10 cellular contexts compared by ENCODE assay signal in the genomic region with DNA sequence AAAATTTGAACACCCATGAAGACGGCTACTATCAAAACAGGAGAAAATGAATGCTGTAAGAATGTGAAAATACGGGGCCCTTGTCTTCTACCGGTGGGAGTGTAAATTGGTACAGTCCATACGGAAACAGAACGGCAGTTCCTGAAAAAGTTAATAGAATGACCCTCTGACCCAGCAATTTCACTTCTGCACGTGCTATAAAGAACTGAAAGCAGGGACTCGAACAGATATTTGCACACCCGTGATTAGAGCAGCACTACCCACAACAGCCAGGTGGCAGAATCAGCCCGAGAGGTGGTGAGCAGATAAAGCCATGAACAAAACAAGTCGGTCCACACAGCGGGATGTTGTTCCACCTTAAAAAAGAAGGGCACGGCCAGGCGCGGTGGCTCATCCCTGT. TPM values are rescaled to one million over a fixed set of nuclear protein-coding genes. Genes with fewer than 3 reads are reported as not detected.
A peak's percentile ranks its signal among the peaks of the same experiment; 100 is the strongest.
DNase-seq lines count a peak whose midpoint lies in the region; ATAC-seq, FAIRE-seq and TF ChIP-seq lines count a peak whose summit lies in the region.
"Had no signal": no experiment of that assay in that cellular context is flagged by ENCODE, and none has a peak within 500 bp of the region (broad histone marks: within the 10 kb centered on the region; RNA-seq: fewer than 3 reads in every experiment).

No MANE protein-coding gene starts in this region.

- no peak for TF ChIP-seq EP300 in K562 (IDR thresholded peaks at IDR 0.05; ENCODE audit: low read length)

- TF ChIP-seq CTCF in K562 (IDR thresholded peaks at IDR 0.05 in 2 of 3, conservative IDR thresholded peaks at IDR 0.05 in 1 of 3; ENCODE audit: insufficient read depth in 2 of 3, low read depth in 1 of 3, low read length in 3 of 3) = 0 out of 6 replicates have a peak, but pooled peaks of 1 of the 3 experiments have one; percentile 8

- no peak overlapping the region for H3K4me3 ChIP-seq in K562

- H3K4me2 ChIP-seq in K562 (ENCODE audit: insufficient read depth, low read length) = no peak overlapping the region

- 0 out of 4 replicates have a peak, but pooled peaks of 1 of the 2 experiments have one; percentile 17 for TF ChIP-seq RAD21 in K562 (CRISPR knock-in tag; conservative IDR thresholded peaks at IDR 0.05 in 1 of 2, IDR thresholded peaks at IDR 0.05 in 1 of 2)

- DNase-seq in CD1c-positive myeloid dendritic cell (ENCODE audit: extremely low spot score) (peak; percentile 84), K562 (ENCODE audit: extremely low read depth in 1 of 4, low spot score in 3 of 4) (no peak), posterior cingulate gyrus (no peak), SK-N-DZ (ENCODE audit: low spot score) (no peak)
- no peak for DNase-seq in activated naive CD4-positive, alpha-beta T cell (lab: John Stamatoyannopoulos, UW)
- DNase-seq in activated CD4-positive, alpha-beta T cell treated with anti-CD3 and anti-CD28 coated beads for 1 hour = no peak
- DNase-seq: DMS79, T1000 had no signal

- H3K27me3 ChIP-seq in K562 (ENCODE audit: control insufficient read depth in 2 of 2, insufficient read depth in 2 of 2, low read length in 2 of 2) = peaks cover 24 to 71% of the 10 kb centered on the region in 2 experiments

- no TSS peak for BruUV-seq in K562 (replicated peaks; lab: Mats Ljungman, UMichigan)

- CTCF ChIA-PET in K562 (lab: Yijun Ruan, JAX; ENCODE audit: low intra/inter-chr PET ratio) = no interaction called here

- no peak overlapping the region for H3K27ac ChIP-seq in K562 (ENCODE audit: extremely low read depth, low read depth, low read length)

- no peak for FAIRE-seq in K562 (lab: Jason Lieb, UNC)

- no peaks in the 10 kb centered on the region for H3K79me2 ChIP-seq in K562 (ENCODE audit: control insufficient read depth, insufficient read depth, low read length)

- 14% methylated on average over 14 of the region's 14 CpGs for WGBS in K562 (ENCODE audit: insufficient coverage, low coverage, missing lambda C conversion rate)

- TF ChIP-seq POLR2A in K562 (conservative IDR thresholded peaks at IDR 0.05) = no peak

- H3K9me3 ChIP-seq in K562 (replicated peaks; ENCODE audit: control insufficient read depth, insufficient read depth, low read depth, low read length) = no peaks in the 10 kb centered on the region

- H3K4me1 ChIP-seq in K562 (replicated peaks in 1 of 2; ENCODE audit: control insufficient read depth in 2 of 2, insufficient read depth in 2 of 2, low read length in 2 of 2) = peaks cover 4 to 47% of the 10 kb centered on the region in 2 experiments; a peak in 4 of 5 replicates

- no peak overlapping the region for H2AFZ ChIP-seq in K562 (ENCODE audit: low read depth, low read length)

- peaks cover 3% of the 10 kb centered on the region for H4K20me1 ChIP-seq in K562 (replicated peaks; ENCODE audit: control insufficient read depth, insufficient read depth, low read length)

- POLR2A ChIA-PET in K562 (lab: Yijun Ruan, JAX) = interaction anchor here (1.3 kb wide), 1 partner anchor 15 kb away, joined by 5 read pairs; no protein-coding TSS in a partner anchor

- no peaks in the 10 kb centered on the region for H3K36me3 ChIP-seq in K562 (ENCODE audit: control insufficient read depth, insufficient read depth, low read length)

- intact Hi-C loops in K562 (cut with micrococcal nuclease) (no loop called here), posterior cingulate gyrus (cut with DNase I) (no loop called here)

- H3K9ac ChIP-seq in K562 (ENCODE audit: insufficient read depth in 1 of 2, low read depth in 2 of 2, low read length in 2 of 2) = no peak overlapping the region

- ATAC-seq in GM19351 (IDR thresholded peaks at IDR 0.05; ENCODE audit: unreplicated experiment) = peak; percentile 82
- ATAC-seq in HG03354 (IDR thresholded peaks at IDR 0.05; ENCODE audit: poor library complexity, severe bottlenecking, unreplicated experiment) = peak; percentile 81
- no peak for ATAC-seq in K562

- in situ Hi-C loops in K562 (cut with MboI) = no loop called here

- H3K9me1 ChIP-seq in K562 (ENCODE audit: control insufficient read depth, insufficient read depth, low read length) = no peaks in the 10 kb centered on the region

TF ChIP-seq in K562, 482 proteins besides CTCF, POLR2A, EP300 and RAD21:
- TF ChIP-seq BHLHE40 (IDR thresholded peaks at IDR 0.05; ENCODE audit: low read length) = peak; percentile 86
- TF ChIP-seq BRF1 (IDR thresholded peaks at IDR 0.05; ENCODE audit: borderline replicate concordance, extremely low read depth, insufficient read length) = no peak
- TF ChIP-seq NELFE (IDR thresholded peaks at IDR 0.05; ENCODE audit: insufficient read depth, insufficient read length) = no peak
- TF ChIP-seq CBFA2T3 (IDR thresholded peaks at IDR 0.05) = peak; percentile 24; the same call in 1 of the 2 replicates
- no peak for TF ChIP-seq SMARCE1 (IDR thresholded peaks at IDR 0.05)
- no peak for TF ChIP-seq CXXC5 (CRISPR knock-in tag; IDR thresholded peaks at IDR 0.05)
- peak in 1 of 2 experiments; percentile 42; a peak in 1 of 4 replicates for TF ChIP-seq RCOR1 (IDR thresholded peaks at IDR 0.05; ENCODE audit: borderline replicate concordance in 1 of 2, low read depth in 2 of 2, low read length in 2 of 2)
- TF ChIP-seq PHF20 (IDR thresholded peaks at IDR 0.05; ENCODE audit: partially characterized antibody) = no peak
- TF ChIP-seq, protein P1, sequence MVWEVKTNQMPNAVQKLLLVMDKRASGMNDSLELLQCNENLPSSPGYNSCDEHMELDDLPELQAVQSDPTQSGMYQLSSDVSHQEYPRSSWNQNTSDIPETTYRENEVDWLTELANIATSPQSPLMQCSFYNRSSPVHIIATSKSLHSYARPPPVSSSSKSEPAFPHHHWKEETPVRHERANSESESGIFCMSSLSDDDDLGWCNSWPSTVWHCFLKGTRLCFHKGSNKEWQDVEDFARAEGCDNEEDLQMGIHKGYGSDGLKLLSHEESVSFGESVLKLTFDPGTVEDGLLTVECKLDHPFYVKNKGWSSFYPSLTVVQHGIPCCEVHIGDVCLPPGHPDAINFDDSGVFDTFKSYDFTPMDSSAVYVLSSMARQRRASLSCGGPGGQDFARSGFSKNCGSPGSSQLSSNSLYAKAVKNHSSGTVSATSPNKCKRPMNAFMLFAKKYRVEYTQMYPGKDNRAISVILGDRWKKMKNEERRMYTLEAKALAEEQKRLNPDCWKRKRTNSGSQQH (CRISPR knock-in tag; IDR thresholded peaks at IDR 0.05) = no peak
- no peak for TF ChIP-seq HSF4 (CRISPR knock-in tag; IDR thresholded peaks at IDR 0.05; ENCODE audit: borderline replicate concordance)
- TF ChIP-seq, protein P2, sequence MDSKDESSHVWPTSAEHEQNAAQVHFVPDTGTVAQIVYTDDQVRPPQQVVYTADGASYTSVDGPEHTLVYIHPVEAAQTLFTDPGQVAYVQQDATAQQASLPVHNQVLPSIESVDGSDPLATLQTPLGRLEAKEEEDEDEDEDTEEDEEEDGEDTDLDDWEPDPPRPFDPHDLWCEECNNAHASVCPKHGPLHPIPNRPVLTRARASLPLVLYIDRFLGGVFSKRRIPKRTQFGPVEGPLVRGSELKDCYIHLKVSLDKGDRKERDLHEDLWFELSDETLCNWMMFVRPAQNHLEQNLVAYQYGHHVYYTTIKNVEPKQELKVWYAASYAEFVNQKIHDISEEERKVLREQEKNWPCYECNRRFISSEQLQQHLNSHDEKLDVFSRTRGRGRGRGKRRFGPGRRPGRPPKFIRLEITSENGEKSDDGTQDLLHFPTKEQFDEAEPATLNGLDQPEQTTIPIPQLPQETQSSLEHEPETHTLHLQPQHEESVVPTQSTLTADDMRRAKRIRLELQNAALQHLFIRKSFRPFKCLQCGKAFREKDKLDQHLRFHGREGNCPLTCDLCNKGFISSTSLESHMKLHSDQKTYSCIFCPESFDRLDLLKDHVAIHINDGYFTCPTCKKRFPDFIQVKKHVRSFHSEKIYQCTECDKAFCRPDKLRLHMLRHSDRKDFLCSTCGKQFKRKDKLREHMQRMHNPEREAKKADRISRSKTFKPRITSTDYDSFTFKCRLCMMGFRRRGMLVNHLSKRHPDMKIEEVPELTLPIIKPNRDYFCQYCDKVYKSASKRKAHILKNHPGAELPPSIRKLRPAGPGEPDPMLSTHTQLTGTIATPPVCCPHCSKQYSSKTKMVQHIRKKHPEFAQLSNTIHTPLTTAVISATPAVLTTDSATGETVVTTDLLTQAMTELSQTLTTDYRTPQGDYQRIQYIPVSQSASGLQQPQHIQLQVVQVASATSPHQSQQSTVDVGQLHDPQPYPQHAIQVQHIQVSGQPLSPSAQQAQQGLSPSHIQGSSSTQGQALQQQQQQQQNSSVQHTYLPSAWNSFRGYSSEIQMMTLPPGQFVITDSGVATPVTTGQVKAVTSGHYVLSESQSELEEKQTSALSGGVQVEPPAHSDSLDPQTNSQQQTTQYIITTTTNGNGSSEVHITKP (IDR thresholded peaks at IDR 0.05; ENCODE audit: partially characterized antibody) = peak; percentile 68
- TF ChIP-seq FOXA3 (CRISPR knock-in tag; conservative IDR thresholded peaks at IDR 0.05 in 1 of 2, IDR thresholded peaks at IDR 0.05 in 1 of 2) = peak in 1 of 2 experiments; percentile 46; a peak in 2 of 4 replicates
- peak; percentile 31 to 40; a peak in 2 of 4 replicates for TF ChIP-seq KDM1A (IDR thresholded peaks at IDR 0.05)

RNA-seq across cellular contexts. Expression of gene SLC12A7, which starts 22.6 kb away (rescaled TPM):
- 13.6 and 46.2 TPM in 2 replicates for total RNA-seq in K562 (2011; cell fraction: chromatin; rRNA removed; ENCODE audit: low replicate concordance)
- 15.9 and 26.2 TPM in 2 replicates for total RNA-seq in K562 (2011; cell fraction: nucleolus; rRNA removed)
- 8.9 and 10.9 TPM in 2 replicates for total RNA-seq in K562 (2011; cell fraction: nucleoplasm; rRNA removed)
- 1.1 and 1.3 TPM in 2 replicates for total RNA-seq in K562 (2014; rRNA removed)
- total RNA-seq in K562 (2014; rRNA removed; fragmentation: Illumina TruSeq; extraction: Trizol) = 0.11 and 0.22 TPM in 2 replicates
- 0.51 and 0.53 TPM in 2 replicates for total RNA-seq in K562 (2015; rRNA removed; fragmentation: Illumina TruSeq; extraction: Trizol)
- total RNA-seq in K562 (2021) = 1.8 and 1.9 TPM in 2 replicates
- 3.1 and 15.7 TPM in 2 replicates for polyA plus RNA-seq in K562 (2011; rRNA removed)
- 5.3 and 11.3 TPM in 2 replicates for polyA plus RNA-seq in K562 (2011; cell fraction: cytosol; rRNA removed)
- polyA plus RNA-seq in K562 (2011; cell fraction: nucleus; rRNA removed) = 55.8 and 115 TPM in 2 replicates
- 1.2 and 3.8 TPM in 2 replicates for polyA plus RNA-seq in K562 (2012)
- 0.56 and 0.83 TPM in 2 replicates for polyA plus RNA-seq in K562 (2014; fragmentation: Illumina TruSeq; extraction: Trizol)
- under 1 TPM; 0.01 to 0.04 TPM for polyA plus RNA-seq in K562 (2014; fragmentation: Nextera tagmentation; extraction: Ambion mirVana)
- 0.73 and 1.0 TPM in 2 replicates for polyA plus RNA-seq in K562 (2014; rRNA removed)
- polyA minus RNA-seq in K562 (2011; rRNA and poly(A)+ RNA removed) = 2.5 and 9.1 TPM in 2 replicates
- polyA minus RNA-seq in K562 (2011; cell fraction: cytosol; rRNA and poly(A)+ RNA removed) = 5.9 and 21.7 TPM in 2 replicates
- polyA minus RNA-seq in K562 (2011; cell fraction: nucleus; rRNA and poly(A)+ RNA removed) = 13.1 and 36.8 TPM in 2 replicates
- polyA plus RNA-seq in SK-N-DZ (2014; cell fraction: cytosol; rRNA removed) = 0.28 and 0.56 TPM in 2 replicates
- polyA plus RNA-seq in SK-N-DZ (2014; cell fraction: nucleus; rRNA removed) = 0.99 and 6.8 TPM in 2 replicates
